In genomic region chr12:48514728-48515127, GRCh38 we compare ENCODE assay signal across 8 cellular contexts. TPM values are rescaled to one million over a fixed set of nuclear protein-coding genes. Genes with fewer than 3 reads are reported as not detected.
"Had no signal": no experiment of that assay in that cellular context is flagged by ENCODE, and none has a peak within 500 bp of the region (broad histone marks: within the 10 kb centered on the region; RNA-seq: fewer than 3 reads in every experiment).

No MANE protein-coding gene starts in this region.

- DNase-seq: GDM1, GF-D8 had no signal

- ATAC-seq: GM12878 had no signal

- FAIRE-seq: G401.6, GM12878, GM12891, GM18507, GM19239 had no signal

- H3K4me3 ChIP-seq: GM12878 had no signal

RNA-seq across cellular contexts. Expression of gene OR8S1, which starts 10.7 kb away (rescaled TPM):
- total RNA-seq: G401, GM12878 had no signal
- polyA plus RNA-seq: GM12878 had no signal

RNA-seq across cellular contexts. Expression of gene C12orf54, which starts 32.4 kb away (rescaled TPM):
- total RNA-seq: G401 had no signal

RNA-seq across cellular contexts. Expression of gene ANP32D, which starts 42.4 kb away (rescaled TPM):
- total RNA-seq: G401, GM12878 had no signal
- polyA plus RNA-seq: GM12878 had no signal

RNA-seq across cellular contexts. Expression of gene LALBA, which starts 55.1 kb away (rescaled TPM):
- total RNA-seq: G401, GM12878 had no signal
- polyA plus RNA-seq: GM12878 had no signal
